1 cellular context compared by ENCODE assay signal in the genomic region with DNA sequence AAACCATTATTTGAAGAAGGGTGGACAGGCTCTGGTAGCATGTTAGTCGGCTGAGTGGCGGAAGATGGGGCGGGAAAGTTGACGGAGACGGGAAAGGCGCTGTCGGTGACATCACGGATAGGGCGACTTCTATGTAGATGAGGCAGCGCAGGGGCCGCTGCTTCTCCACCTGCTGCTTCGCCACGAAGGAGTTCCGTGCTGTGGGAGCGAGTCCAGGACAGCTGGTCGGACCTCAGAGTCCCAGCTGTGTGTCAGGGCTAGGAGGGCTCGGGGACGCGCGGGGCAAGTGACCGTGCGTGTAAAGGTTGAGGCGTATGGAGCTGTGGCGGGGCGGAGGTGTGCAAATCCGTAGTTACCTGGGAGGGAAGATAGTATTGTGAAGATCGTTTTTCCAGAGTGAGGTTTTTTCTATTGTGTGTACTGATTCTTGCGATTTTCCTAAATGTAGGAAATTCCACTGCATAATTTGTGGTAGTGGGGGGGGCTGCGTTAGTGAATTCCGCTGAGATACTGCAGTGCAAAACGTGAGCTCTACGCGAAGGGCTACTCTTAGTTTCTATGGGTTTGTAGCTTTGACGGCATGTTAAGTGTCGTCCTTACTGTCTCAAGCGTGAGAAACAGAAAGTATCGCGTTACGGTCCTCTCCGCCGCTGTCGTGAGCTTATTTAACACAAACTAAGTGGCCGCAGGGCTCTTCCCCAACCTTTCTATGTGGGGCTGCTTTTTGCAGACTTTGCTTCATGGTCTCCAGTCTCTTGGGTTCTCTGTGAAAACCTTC.
TF ChIP-seq lines count a peak whose summit lies in the region.

No MANE protein-coding gene starts in this region.

TF ChIP-seq in GM12878, 131 proteins besides CTCF, POLR2A, EP300 and RAD21 (continued from another document):
- TF ChIP-seq, protein P1, sequence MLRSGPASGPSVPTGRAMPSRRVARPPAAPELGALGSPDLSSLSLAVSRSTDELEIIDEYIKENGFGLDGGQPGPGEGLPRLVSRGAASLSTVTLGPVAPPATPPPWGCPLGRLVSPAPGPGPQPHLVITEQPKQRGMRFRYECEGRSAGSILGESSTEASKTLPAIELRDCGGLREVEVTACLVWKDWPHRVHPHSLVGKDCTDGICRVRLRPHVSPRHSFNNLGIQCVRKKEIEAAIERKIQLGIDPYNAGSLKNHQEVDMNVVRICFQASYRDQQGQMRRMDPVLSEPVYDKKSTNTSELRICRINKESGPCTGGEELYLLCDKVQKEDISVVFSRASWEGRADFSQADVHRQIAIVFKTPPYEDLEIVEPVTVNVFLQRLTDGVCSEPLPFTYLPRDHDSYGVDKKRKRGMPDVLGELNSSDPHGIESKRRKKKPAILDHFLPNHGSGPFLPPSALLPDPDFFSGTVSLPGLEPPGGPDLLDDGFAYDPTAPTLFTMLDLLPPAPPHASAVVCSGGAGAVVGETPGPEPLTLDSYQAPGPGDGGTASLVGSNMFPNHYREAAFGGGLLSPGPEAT (IDR thresholded peaks at IDR 0.05; ENCODE audit: low read depth), result no peak
- TF ChIP-seq POU2F2 (IDR thresholded peaks at IDR 0.05; ENCODE audit: borderline replicate concordance, low read depth, low read length) (peak; percentile 97), MEF2B (IDR thresholded peaks at IDR 0.05; ENCODE audit: partially characterized antibody, poor library complexity, severe bottlenecking) (no peak), STAT3 (IDR thresholded peaks at IDR 0.05; ENCODE audit: low read depth, low read length) (no peak), CHD4 (IDR thresholded peaks at IDR 0.05) (no peak), ZNF217 (IDR thresholded peaks at IDR 0.05) (no peak), ZZZ3 (IDR thresholded peaks at IDR 0.05; ENCODE audit: control insufficient read depth, insufficient read length, low read depth) (no peak), YY1 (IDR thresholded peaks at IDR 0.05; ENCODE audit: low read depth, low read length) (0 out of 2 replicates have a peak, but pooled peaks have one; percentile 18), WRNIP1 (IDR thresholded peaks at IDR 0.05; ENCODE audit: borderline replicate concordance, low read depth, low read length) (peak; percentile 91; the same call in 1 of the 2 replicates), SIN3A (IDR thresholded peaks at IDR 0.05; ENCODE audit: low read depth, low read length) (no peak), HDAC2 (IDR thresholded peaks at IDR 0.05) (no peak), RUNX3 (IDR thresholded peaks at IDR 0.05; ENCODE audit: low read length) (peak; percentile 66), ESRRA (IDR thresholded peaks at IDR 0.05; ENCODE audit: low read length) (no peak), EZH2 (IDR thresholded peaks at IDR 0.05; ENCODE audit: borderline replicate concordance, control insufficient read depth, low read depth, low read length) (peak; percentile 83; the same call in 1 of the 2 replicates), SMAD5 (IDR thresholded peaks at IDR 0.05; ENCODE audit: low read depth) (peak; percentile 99), FOXM1 (IDR thresholded peaks at IDR 0.05; ENCODE audit: low read depth, low read length) (0 out of 2 replicates have a peak, but pooled peaks have one; percentile 53)
- TF ChIP-seq, protein P2, sequence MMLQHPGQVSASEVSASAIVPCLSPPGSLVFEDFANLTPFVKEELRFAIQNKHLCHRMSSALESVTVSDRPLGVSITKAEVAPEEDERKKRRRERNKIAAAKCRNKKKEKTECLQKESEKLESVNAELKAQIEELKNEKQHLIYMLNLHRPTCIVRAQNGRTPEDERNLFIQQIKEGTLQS (IDR thresholded peaks at IDR 0.05; ENCODE audit: borderline replicate concordance, extremely low read depth, low read depth, low read length), result no peak
- TF ChIP-seq, protein P3, sequence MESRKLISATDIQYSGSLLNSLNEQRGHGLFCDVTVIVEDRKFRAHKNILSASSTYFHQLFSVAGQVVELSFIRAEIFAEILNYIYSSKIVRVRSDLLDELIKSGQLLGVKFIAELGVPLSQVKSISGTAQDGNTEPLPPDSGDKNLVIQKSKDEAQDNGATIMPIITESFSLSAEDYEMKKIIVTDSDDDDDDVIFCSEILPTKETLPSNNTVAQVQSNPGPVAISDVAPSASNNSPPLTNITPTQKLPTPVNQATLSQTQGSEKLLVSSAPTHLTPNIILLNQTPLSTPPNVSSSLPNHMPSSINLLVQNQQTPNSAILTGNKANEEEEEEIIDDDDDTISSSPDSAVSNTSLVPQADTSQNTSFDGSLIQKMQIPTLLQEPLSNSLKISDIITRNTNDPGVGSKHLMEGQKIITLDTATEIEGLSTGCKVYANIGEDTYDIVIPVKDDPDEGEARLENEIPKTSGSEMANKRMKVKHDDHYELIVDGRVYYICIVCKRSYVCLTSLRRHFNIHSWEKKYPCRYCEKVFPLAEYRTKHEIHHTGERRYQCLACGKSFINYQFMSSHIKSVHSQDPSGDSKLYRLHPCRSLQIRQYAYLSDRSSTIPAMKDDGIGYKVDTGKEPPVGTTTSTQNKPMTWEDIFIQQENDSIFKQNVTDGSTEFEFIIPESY (IDR thresholded peaks at IDR 0.05), result 0 out of 2 replicates have a peak, but pooled peaks have one; percentile 48
- TF ChIP-seq, protein P4, sequence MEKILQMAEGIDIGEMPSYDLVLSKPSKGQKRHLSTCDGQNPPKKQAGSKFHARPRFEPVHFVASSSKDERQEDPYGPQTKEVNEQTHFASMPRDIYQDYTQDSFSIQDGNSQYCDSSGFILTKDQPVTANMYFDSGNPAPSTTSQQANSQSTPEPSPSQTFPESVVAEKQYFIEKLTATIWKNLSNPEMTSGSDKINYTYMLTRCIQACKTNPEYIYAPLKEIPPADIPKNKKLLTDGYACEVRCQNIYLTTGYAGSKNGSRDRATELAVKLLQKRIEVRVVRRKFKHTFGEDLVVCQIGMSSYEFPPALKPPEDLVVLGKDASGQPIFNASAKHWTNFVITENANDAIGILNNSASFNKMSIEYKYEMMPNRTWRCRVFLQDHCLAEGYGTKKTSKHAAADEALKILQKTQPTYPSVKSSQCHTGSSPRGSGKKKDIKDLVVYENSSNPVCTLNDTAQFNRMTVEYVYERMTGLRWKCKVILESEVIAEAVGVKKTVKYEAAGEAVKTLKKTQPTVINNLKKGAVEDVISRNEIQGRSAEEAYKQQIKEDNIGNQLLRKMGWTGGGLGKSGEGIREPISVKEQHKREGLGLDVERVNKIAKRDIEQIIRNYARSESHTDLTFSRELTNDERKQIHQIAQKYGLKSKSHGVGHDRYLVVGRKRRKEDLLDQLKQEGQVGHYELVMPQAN (conservative IDR thresholded peaks at IDR 0.05), result no peak
- TF ChIP-seq, protein P5, sequence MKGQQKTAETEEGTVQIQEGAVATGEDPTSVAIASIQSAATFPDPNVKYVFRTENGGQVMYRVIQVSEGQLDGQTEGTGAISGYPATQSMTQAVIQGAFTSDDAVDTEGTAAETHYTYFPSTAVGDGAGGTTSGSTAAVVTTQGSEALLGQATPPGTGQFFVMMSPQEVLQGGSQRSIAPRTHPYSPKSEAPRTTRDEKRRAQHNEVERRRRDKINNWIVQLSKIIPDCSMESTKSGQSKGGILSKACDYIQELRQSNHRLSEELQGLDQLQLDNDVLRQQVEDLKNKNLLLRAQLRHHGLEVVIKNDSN (IDR thresholded peaks at IDR 0.05; ENCODE audit: borderline replicate concordance, extremely low read length, insufficient read depth, low read depth, low read length), result no peak
- TF ChIP-seq, protein P6, sequence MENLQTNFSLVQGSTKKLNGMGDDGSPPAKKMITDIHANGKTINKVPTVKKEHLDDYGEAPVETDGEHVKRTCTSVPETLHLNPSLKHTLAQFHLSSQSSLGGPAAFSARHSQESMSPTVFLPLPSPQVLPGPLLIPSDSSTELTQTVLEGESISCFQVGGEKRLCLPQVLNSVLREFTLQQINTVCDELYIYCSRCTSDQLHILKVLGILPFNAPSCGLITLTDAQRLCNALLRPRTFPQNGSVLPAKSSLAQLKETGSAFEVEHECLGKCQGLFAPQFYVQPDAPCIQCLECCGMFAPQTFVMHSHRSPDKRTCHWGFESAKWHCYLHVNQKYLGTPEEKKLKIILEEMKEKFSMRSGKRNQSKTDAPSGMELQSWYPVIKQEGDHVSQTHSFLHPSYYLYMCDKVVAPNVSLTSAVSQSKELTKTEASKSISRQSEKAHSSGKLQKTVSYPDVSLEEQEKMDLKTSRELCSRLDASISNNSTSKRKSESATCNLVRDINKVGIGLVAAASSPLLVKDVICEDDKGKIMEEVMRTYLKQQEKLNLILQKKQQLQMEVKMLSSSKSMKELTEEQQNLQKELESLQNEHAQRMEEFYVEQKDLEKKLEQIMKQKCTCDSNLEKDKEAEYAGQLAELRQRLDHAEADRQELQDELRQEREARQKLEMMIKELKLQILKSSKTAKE (IDR thresholded peaks at IDR 0.05; ENCODE audit: low read depth, poor library complexity, severe bottlenecking), result no peak
- TF ChIP-seq, protein P7, sequence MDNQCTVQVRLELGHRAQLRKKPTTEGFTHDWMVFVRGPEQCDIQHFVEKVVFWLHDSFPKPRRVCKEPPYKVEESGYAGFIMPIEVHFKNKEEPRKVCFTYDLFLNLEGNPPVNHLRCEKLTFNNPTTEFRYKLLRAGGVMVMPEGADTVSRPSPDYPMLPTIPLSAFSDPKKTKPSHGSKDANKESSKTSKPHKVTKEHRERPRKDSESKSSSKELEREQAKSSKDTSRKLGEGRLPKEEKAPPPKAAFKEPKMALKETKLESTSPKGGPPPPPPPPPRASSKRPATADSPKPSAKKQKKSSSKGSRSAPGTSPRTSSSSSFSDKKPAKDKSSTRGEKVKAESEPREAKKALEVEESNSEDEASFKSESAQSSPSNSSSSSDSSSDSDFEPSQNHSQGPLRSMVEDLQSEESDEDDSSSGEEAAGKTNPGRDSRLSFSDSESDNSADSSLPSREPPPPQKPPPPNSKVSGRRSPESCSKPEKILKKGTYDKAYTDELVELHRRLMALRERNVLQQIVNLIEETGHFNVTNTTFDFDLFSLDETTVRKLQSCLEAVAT (IDR thresholded peaks at IDR 0.05), result peak; percentile 49; the same call in 1 of the 2 replicates
TF ChIP-seq in GM12878: peak in this region for 44.
